ENCODE assay signal across 20 cellular contexts in the genomic region with DNA sequence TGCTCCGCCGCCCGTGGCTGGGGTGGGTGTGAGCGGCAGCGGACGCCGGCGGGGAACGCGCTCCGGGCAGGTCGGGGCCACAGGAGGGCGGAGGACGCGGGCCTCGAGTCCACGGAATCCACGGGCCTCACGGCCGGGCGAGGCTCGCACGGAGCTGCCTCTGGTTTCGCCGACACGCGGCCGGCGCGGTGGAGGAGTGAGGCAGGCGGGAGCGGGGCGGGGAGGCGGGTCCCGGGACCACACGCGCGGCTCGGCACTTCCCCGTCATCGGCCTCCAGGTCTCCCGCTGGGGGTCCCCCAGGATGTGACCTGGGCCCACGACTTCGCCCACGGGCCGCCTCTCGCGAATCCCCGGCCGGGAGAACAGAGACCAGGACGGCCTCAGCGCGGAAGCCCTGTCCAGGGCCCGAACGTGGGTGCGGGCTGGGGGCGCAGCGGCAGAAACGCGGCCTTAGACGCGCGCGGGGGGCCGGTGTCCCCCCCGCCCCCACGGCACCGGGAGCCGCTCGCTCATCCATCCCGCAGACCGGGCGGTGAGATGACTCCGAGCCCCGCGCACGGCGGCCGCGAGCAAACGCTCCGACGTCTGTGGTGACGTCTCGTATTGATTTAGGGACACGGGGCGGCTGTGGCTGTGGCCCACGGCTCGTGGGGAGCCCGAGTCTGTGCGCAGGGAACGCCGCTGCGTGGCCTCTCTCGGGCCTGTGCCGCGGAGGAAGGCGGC. TPM values are rescaled to one million over a fixed set of nuclear protein-coding genes. Genes with fewer than 3 reads are reported as not detected.
DNase-seq lines count a peak whose midpoint lies in the region; ATAC-seq and TF ChIP-seq lines count a peak whose summit lies in the region.
"Had no signal": no experiment of that assay in that cellular context is flagged by ENCODE, and none has a peak within 500 bp of the region (broad histone marks: within the 10 kb centered on the region; RNA-seq: fewer than 3 reads in every experiment).

No MANE protein-coding gene starts in this region.

- H3K27me3 ChIP-seq in BLaER1: peaks cover 35% of the 10 kb centered on the region
- peaks cover 97% of the 10 kb centered on the region for H3K27me3 ChIP-seq in HUES6 (ENCODE audit: control insufficient read depth, insufficient read depth, low read length)
- H3K27me3 ChIP-seq in esophagus muscularis mucosa: peaks cover 0 to 82% (median 54%) of the 10 kb centered on the region in 4 donors
- peaks cover 57% of the 10 kb centered on the region for H3K27me3 ChIP-seq in osteoblast (ENCODE audit: insufficient read depth, low read length)
- H3K27me3 ChIP-seq: testis had no signal

- H3K36me3 Mint-ChIP-seq in stimulated activated memory B cell treated with anti-CD40 and anti-IgM and Interleukin-4, amounts not matched to agents 10 μg/mL and 1 μg/mL and 100 μg/mL, for 72 hours: peaks cover 18% of the 10 kb centered on the region
- peaks cover 11% of the 10 kb centered on the region for H3K36me3 Mint-ChIP-seq in activated CD4-positive, alpha-beta T cell treated with anti-CD3 and anti-CD28 coated beads for 36 hours (ENCODE audit: low read depth)

- no peaks in the 10 kb centered on the region for H3K9me3 Mint-ChIP-seq in stimulated activated memory B cell treated with anti-CD40 and anti-IgM and Interleukin-4, amounts not matched to agents 10 μg/mL and 1 μg/mL and 100 μg/mL, for 72 hours
- H3K9me3 Mint-ChIP-seq in activated CD4-positive, alpha-beta T cell treated with anti-CD3 and anti-CD28 coated beads for 36 hours (ENCODE audit: low read depth): no peaks in the 10 kb centered on the region
- H3K9me3 Mint-ChIP-seq: activated CD4-positive, alpha-beta T cell treated with anti-CD3 and anti-CD28 coated beads, Interleukin-2, amount 10 ng/mL, durations not matched to agents 7 days and 5 days had no signal

- H3K9me3 ChIP-seq in BLaER1 (peaks cover 54% of the 10 kb centered on the region), HUES6 (ENCODE audit: control insufficient read depth, insufficient read depth, low read depth, low read length) (no peaks in the 10 kb centered on the region), esophagus muscularis mucosa (peaks cover 0 to 8% (median 4%) of the 10 kb centered on the region in 4 donors), osteoblast (ENCODE audit: low read depth, low read length) (no peaks in the 10 kb centered on the region)
- H3K9me3 ChIP-seq: testis had no signal

- CTCF ChIA-PET in activated CD4-positive, alpha-beta T cell treated with anti-CD3 and anti-CD28 coated beads for 36 hours (lab: Charles Lee): no interaction called here

- POLR2A ChIA-PET in activated CD4-positive, alpha-beta T cell treated with anti-CD3 and anti-CD28 coated beads for 36 hours (lab: Charles Lee): no interaction called here

- no peak overlapping the region for H3K27ac Mint-ChIP-seq in stimulated activated memory B cell treated with anti-CD40 and anti-IgM and Interleukin-4, amounts not matched to agents 10 μg/mL and 1 μg/mL and 100 μg/mL, for 72 hours
- no peak overlapping the region for H3K27ac Mint-ChIP-seq in activated CD4-positive, alpha-beta T cell treated with anti-CD3 and anti-CD28 coated beads for 36 hours
- H3K27ac Mint-ChIP-seq: activated CD4-positive, alpha-beta T cell treated with anti-CD3 and anti-CD28 coated beads, Interleukin-2, amount 10 ng/mL, durations not matched to agents 7 days and 5 days; CD4-positive, alpha-beta memory T cell had no signal

- intact Hi-C loops in esophagus muscularis mucosa (cut with DNase I): loop anchor here (10.0 kb wide), 1 partner anchor 132 kb away; no protein-coding TSS in a partner anchor
- intact Hi-C loops in activated CD4-positive, alpha-beta T cell treated with anti-CD3 and anti-CD28 coated beads for 36 hours (cut with DNase I, micrococcal nuclease): loop anchor here (2.0 to 10.0 kb wide), 3 partner anchors 132 to 448 kb away; a partner anchor contains a TSS

- H3K4me3 Mint-ChIP-seq in stimulated activated memory B cell treated with anti-CD40 and anti-IgM and Interleukin-4, amounts not matched to agents 10 μg/mL and 1 μg/mL and 100 μg/mL, for 72 hours: no peak overlapping the region
- H3K4me3 Mint-ChIP-seq in activated CD4-positive, alpha-beta T cell treated with anti-CD3 and anti-CD28 coated beads for 36 hours: no peak overlapping the region
- H3K4me3 Mint-ChIP-seq: activated CD4-positive, alpha-beta T cell treated with anti-CD3 and anti-CD28 coated beads, Interleukin-2, amount 10 ng/mL, durations not matched to agents 7 days and 5 days had no signal

- no peak overlapping the region for H3K4me2 ChIP-seq in BLaER1
- H3K4me2 ChIP-seq in osteoblast (ENCODE audit: insufficient read depth, low read length): no peak overlapping the region

- H4K20me1 ChIP-seq in BLaER1 (no peaks in the 10 kb centered on the region), osteoblast (ENCODE audit: insufficient read depth, low read length) (no peaks in the 10 kb centered on the region)

- peak overlapping the region; percentile 28; the same call in 1 of the 2 replicates for H3K4me3 ChIP-seq in BLaER1
- peak overlapping the region; percentile 45 for H3K4me3 ChIP-seq in HUES6 (ENCODE audit: low read depth, low read length)
- H3K4me3 ChIP-seq in esophagus muscularis mucosa: peak overlapping the region; percentile 27 to 34 (median 32)
- no peak overlapping the region for H3K4me3 ChIP-seq in osteoblast (ENCODE audit: insufficient read depth, low read length)
- H3K4me3 ChIP-seq: lung, smooth muscle cell had no signal

- no peak overlapping the region for H3K9ac ChIP-seq in BLaER1
- no peak overlapping the region for H3K9ac ChIP-seq in HUES6 (ENCODE audit: low read length)

- TF ChIP-seq CTCF in esophagus muscularis mucosa (IDR thresholded peaks at IDR 0.05): no peak
- TF ChIP-seq CTCF in osteoblast (IDR thresholded peaks at IDR 0.05; ENCODE audit: extremely low read depth, low read depth, low read length): no peak

- no peaks in the 10 kb centered on the region for H3K4me1 Mint-ChIP-seq in stimulated activated memory B cell treated with anti-CD40 and anti-IgM and Interleukin-4, amounts not matched to agents 10 μg/mL and 1 μg/mL and 100 μg/mL, for 72 hours
- no peaks in the 10 kb centered on the region for H3K4me1 Mint-ChIP-seq in activated CD4-positive, alpha-beta T cell treated with anti-CD3 and anti-CD28 coated beads for 36 hours
- H3K4me1 Mint-ChIP-seq: activated CD4-positive, alpha-beta T cell treated with anti-CD3 and anti-CD28 coated beads, Interleukin-2, amount 10 ng/mL, durations not matched to agents 7 days and 5 days had no signal

- H2AFZ ChIP-seq in osteoblast (ENCODE audit: low read length): no peak overlapping the region

- WGBS in esophagus muscularis mucosa: 6% methylated on average over 32 of the region's 98 CpGs

- H3K27me3 Mint-ChIP-seq in stimulated activated memory B cell treated with anti-CD40 and anti-IgM and Interleukin-4, amounts not matched to agents 10 μg/mL and 1 μg/mL and 100 μg/mL, for 72 hours: peaks cover 27% of the 10 kb centered on the region
- peaks cover 17% of the 10 kb centered on the region for H3K27me3 Mint-ChIP-seq in activated CD4-positive, alpha-beta T cell treated with anti-CD3 and anti-CD28 coated beads for 36 hours

- ATAC-seq in stimulated activated memory B cell treated with anti-CD40 and anti-IgM and Interleukin-4, amounts not matched to agents 10 μg/mL and 1 μg/mL and 100 μg/mL, for 72 hours: no peak
- no peak for ATAC-seq in activated CD4-positive, alpha-beta T cell treated with anti-CD3 and anti-CD28 coated beads for 36 hours

- H3K4me1 ChIP-seq in BLaER1 (peaks cover 14% of the 10 kb centered on the region; the same call in 1 of the 2 replicates), HUES6 (ENCODE audit: control insufficient read depth, insufficient read depth, low read length) (peaks cover 12% of the 10 kb centered on the region), esophagus muscularis mucosa (peaks cover 21 to 50% (median 45%) of the 10 kb centered on the region in 4 donors), osteoblast (ENCODE audit: insufficient read depth, low read length) (no peaks in the 10 kb centered on the region)

- DNase-seq in esophagus muscularis mucosa (ENCODE audit: extremely low spot score) (no peak), osteoblast (ENCODE audit: insufficient read length, low spot score, missing footprints) (peak; percentile 91), NCI-H524 (lab: John Stamatoyannopoulos, UW) (no peak)
- DNase-seq in stimulated activated naive CD4-positive, alpha-beta T cell treated with Interleukin-2 at 50 U/mL for 16 hours (lab: John Stamatoyannopoulos, UW): no peak
- DNase-seq in activated CD4-positive, alpha-beta T cell treated with anti-CD3 and anti-CD28 coated beads for 36 hours: no peak
- DNase-seq: activated CD4-positive, alpha-beta T cell treated with anti-CD3 and anti-CD28 coated beads, Interleukin-2, amount 10 ng/mL, durations not matched to agents 7 days and 5 days; activated CD8-positive, alpha-beta memory T cell treated with anti-CD3 and anti-CD28 coated beads, Interleukin-2, amount 50 U/mL, for 4 hours; activated effector memory CD4-positive, alpha-beta T cell treated with anti-CD3 and anti-CD28 coated beads, Interleukin-2, amount 50 U/mL, for 16 hours; CD4-positive, alpha-beta memory T cell; DMS53; NCI-H1105; NCI-H2081; NCI-H524 treated with DMSO at 0.1 percent for 48 hours; testis had no signal

- peaks cover 17% of the 10 kb centered on the region for H3K36me3 ChIP-seq in BLaER1
- H3K36me3 ChIP-seq in HUES6 (ENCODE audit: control insufficient read depth, insufficient read depth, low read length): no peaks in the 10 kb centered on the region; the same call in 1 of the 2 replicates
- H3K36me3 ChIP-seq in esophagus muscularis mucosa: peaks cover 14 to 23% (median 20%) of the 10 kb centered on the region in 4 donors
- peaks cover 4% of the 10 kb centered on the region for H3K36me3 ChIP-seq in osteoblast (ENCODE audit: insufficient read depth, low read length)

- no peaks in the 10 kb centered on the region for H3K79me2 ChIP-seq in osteoblast (ENCODE audit: insufficient read depth, low read length)

- no peak for TF ChIP-seq POLR2A in esophagus muscularis mucosa (IDR thresholded peaks at IDR 0.05; ENCODE audit: low read depth)

- TF ChIP-seq EP300 in esophagus muscularis mucosa (IDR thresholded peaks at IDR 0.05): no peak

- H3K27ac ChIP-seq in BLaER1 (no peak overlapping the region), HUES6 (ENCODE audit: low read depth, low read length) (no peak overlapping the region), esophagus muscularis mucosa (replicated peaks in 1 of 4) (no peak overlapping the region), osteoblast (ENCODE audit: low read depth, low read length) (no peak overlapping the region)
- H3K27ac ChIP-seq: testis had no signal

RNA-seq across cellular contexts. Expression of a gene that starts 0.7 kb away (rescaled TPM):
- total RNA-seq in esophagus muscularis mucosa: not detected
- not detected in 2 replicates for total RNA-seq in osteoblast
- total RNA-seq in activated CD4-positive, alpha-beta T cell treated with anti-CD3 and anti-CD28 coated beads for 36 hours: not detected
- total RNA-seq: activated CD4-positive, alpha-beta T cell treated with anti-CD3 and anti-CD28 coated beads, Interleukin-2, amount 10 ng/mL, durations not matched to agents 7 days and 5 days; cardiac septum; CD4-positive, alpha-beta memory T cell; lung; smooth muscle cell had no signal
